ENCODE assay signal across 12 cellular contexts in genomic region chr3:24952388-24952787, GRCh38.
"Had no signal": no experiment of that assay in that cellular context is flagged by ENCODE, and none has a peak within 500 bp of the region (broad histone marks: within the 10 kb centered on the region; RNA-seq: fewer than 3 reads in every experiment).

No MANE protein-coding gene starts in this region.

- H3K27ac ChIP-seq: esophagus squamous epithelium, testis had no signal

- DNase-seq: activated CD4-positive, alpha-beta memory T cell treated with anti-CD3 and anti-CD28 coated beads, Interleukin-2, amount 10 ng/mL, durations not matched to agents 7 days and 5 days; activated CD4-positive, alpha-beta T cell treated with anti-CD3 and anti-CD28 coated beads for 1 hour; activated gamma-delta T cell treated with Interleukin-2 at 50 U/mL for 16 hours; activated naive CD8-positive, alpha-beta T cell treated with anti-CD3 and anti-CD28 coated beads for 36 hours; activated T-cell treated with anti-CD3 and anti-CD28 coated beads, Interleukin-2, amount 50 U/mL, for 72 hours; anterior cingulate cortex; esophagus squamous epithelium; foreskin fibroblast; stimulated activated CD4-positive, alpha-beta T cell treated with anti-CD3 and anti-CD28 coated beads, Interleukin-15, amount 100 ng/mL, for 24 hours; stimulated activated CD4-positive, alpha-beta T cell treated with anti-CD3 and anti-CD28 coated beads, Interleukin-4, amount 100 ng/mL, for 24 hours; stimulated activated naive CD8-positive, alpha-beta T cell treated with anti-CD3 and anti-CD28 coated beads, Interleukin-15, amount 100 ng/mL, for 72 hours; testis had no signal

- H3K27me3 ChIP-seq: testis had no signal

- H3K4me1 Mint-ChIP-seq: activated CD4-positive, alpha-beta memory T cell treated with anti-CD3 and anti-CD28 coated beads, Interleukin-2, amount 10 ng/mL, durations not matched to agents 7 days and 5 days; activated naive CD8-positive, alpha-beta T cell treated with anti-CD3 and anti-CD28 coated beads for 36 hours; stimulated activated naive CD8-positive, alpha-beta T cell treated with anti-CD3 and anti-CD28 coated beads, Interleukin-15, amount 100 ng/mL, for 72 hours had no signal

- H3K4me3 ChIP-seq: esophagus squamous epithelium, testis had no signal

- H3K27ac Mint-ChIP-seq: activated CD4-positive, alpha-beta memory T cell treated with anti-CD3 and anti-CD28 coated beads, Interleukin-2, amount 10 ng/mL, durations not matched to agents 7 days and 5 days; activated naive CD8-positive, alpha-beta T cell treated with anti-CD3 and anti-CD28 coated beads for 36 hours; activated T-cell treated with anti-CD3 and anti-CD28 coated beads, Interleukin-2, amount 50 U/mL, for 72 hours; stimulated activated naive CD8-positive, alpha-beta T cell treated with anti-CD3 and anti-CD28 coated beads, Interleukin-15, amount 100 ng/mL, for 72 hours had no signal

- H3K36me3 ChIP-seq: esophagus squamous epithelium had no signal

- ATAC-seq: activated T-cell treated with anti-CD3 and anti-CD28 coated beads, Interleukin-2, amount 50 U/mL, for 72 hours; stimulated activated naive CD8-positive, alpha-beta T cell treated with anti-CD3 and anti-CD28 coated beads, Interleukin-15, amount 100 ng/mL, for 72 hours had no signal

- H3K4me3 Mint-ChIP-seq: activated CD4-positive, alpha-beta memory T cell treated with anti-CD3 and anti-CD28 coated beads, Interleukin-2, amount 10 ng/mL, durations not matched to agents 7 days and 5 days; activated naive CD8-positive, alpha-beta T cell treated with anti-CD3 and anti-CD28 coated beads for 36 hours; activated T-cell treated with anti-CD3 and anti-CD28 coated beads, Interleukin-2, amount 50 U/mL, for 72 hours; stimulated activated naive CD8-positive, alpha-beta T cell treated with anti-CD3 and anti-CD28 coated beads, Interleukin-15, amount 100 ng/mL, for 72 hours had no signal

- H3K27me3 Mint-ChIP-seq: activated CD4-positive, alpha-beta memory T cell treated with anti-CD3 and anti-CD28 coated beads, Interleukin-2, amount 10 ng/mL, durations not matched to agents 7 days and 5 days; activated naive CD8-positive, alpha-beta T cell treated with anti-CD3 and anti-CD28 coated beads for 36 hours; stimulated activated naive CD8-positive, alpha-beta T cell treated with anti-CD3 and anti-CD28 coated beads, Interleukin-15, amount 100 ng/mL, for 72 hours had no signal

- H3K4me1 ChIP-seq: esophagus squamous epithelium, testis had no signal

- H3K9me3 ChIP-seq: esophagus squamous epithelium, testis had no signal

- H3K36me3 Mint-ChIP-seq: activated naive CD8-positive, alpha-beta T cell treated with anti-CD3 and anti-CD28 coated beads for 36 hours had no signal
